8 cellular contexts compared by ENCODE assay signal in genomic region chr17:28841901-28842281, GRCh38. TPM values are rescaled to one million over a fixed set of nuclear protein-coding genes. Genes with fewer than 3 reads are reported as not detected.
DNase-seq lines count a peak whose midpoint lies in the region; ATAC-seq and TF ChIP-seq lines count a peak whose summit lies in the region.

No MANE protein-coding gene starts in this region.

- peak overlapping the region; percentile 97 for H3K27ac Mint-ChIP-seq in activated naive CD8-positive, alpha-beta T cell treated with anti-CD3 and anti-CD28 coated beads, Interleukin-2, amount 10 ng/mL, durations not matched to agents 7 days and 5 days

- ATAC-seq in HG03097 (IDR thresholded peaks at IDR 0.05; ENCODE audit: low FRiP score, unreplicated experiment) = peak; percentile 15
- ATAC-seq in activated naive CD8-positive, alpha-beta T cell treated with anti-CD3 and anti-CD28 coated beads, Interleukin-2, amount 10 ng/mL, durations not matched to agents 7 days and 5 days (ENCODE audit: low read depth) = peak; percentile 18

- no peaks in the 10 kb centered on the region for H3K36me3 ChIP-seq in thymus (ENCODE audit: control insufficient read depth, insufficient read depth)

- peaks cover 5% of the 10 kb centered on the region for H3K36me3 Mint-ChIP-seq in activated naive CD8-positive, alpha-beta T cell treated with anti-CD3 and anti-CD28 coated beads, Interleukin-2, amount 10 ng/mL, durations not matched to agents 7 days and 5 days

- H3K9me3 ChIP-seq in thymus (ENCODE audit: control insufficient read depth) = peaks cover 1% of the 10 kb centered on the region

- no peak for DNase-seq in AG09309 (ENCODE audit: low read depth)
- no peak for DNase-seq in activated naive CD8-positive, alpha-beta T cell treated with anti-CD3 and anti-CD28 coated beads, Interleukin-2, amount 10 ng/mL, durations not matched to agents 7 days and 5 days
- DNase-seq in kidney tubule cell (ENCODE audit: low spot score) = peak; percentile 17
- no peak for DNase-seq in NCI-H1930 (lab: John Stamatoyannopoulos, UW)
- no peak for DNase-seq in GOT3 (lab: John Stamatoyannopoulos, UW)
- DNase-seq in OCI-M2 (lab: John Stamatoyannopoulos, UW; ENCODE audit: unreplicated experiment) = no peak

- H3K27ac ChIP-seq in thymus (ENCODE audit: low read depth) = peak overlapping the region; percentile 78

- peak overlapping the region; percentile 100 for H3K4me3 Mint-ChIP-seq in activated naive CD8-positive, alpha-beta T cell treated with anti-CD3 and anti-CD28 coated beads, Interleukin-2, amount 10 ng/mL, durations not matched to agents 7 days and 5 days

- no peaks in the 10 kb centered on the region for H3K9me3 Mint-ChIP-seq in activated naive CD8-positive, alpha-beta T cell treated with anti-CD3 and anti-CD28 coated beads, Interleukin-2, amount 10 ng/mL, durations not matched to agents 7 days and 5 days

- H3K27me3 ChIP-seq in thymus (ENCODE audit: control insufficient read depth, insufficient read depth) = no peaks in the 10 kb centered on the region

- no peak for TF ChIP-seq CTCF in AG09309 (IDR thresholded peaks at IDR 0.05; ENCODE audit: control insufficient read depth, insufficient read depth, low read depth, low read length, missing control alignments)

- H3K4me3 ChIP-seq in AG09309 (ENCODE audit: control insufficient read depth, low read depth, low read length) (peak overlapping the region; percentile 73), thymus (ENCODE audit: low read length) (peak overlapping the region; percentile 63)

- peaks cover 21% of the 10 kb centered on the region for H3K4me1 Mint-ChIP-seq in activated naive CD8-positive, alpha-beta T cell treated with anti-CD3 and anti-CD28 coated beads, Interleukin-2, amount 10 ng/mL, durations not matched to agents 7 days and 5 days

- no peaks in the 10 kb centered on the region for H3K4me1 ChIP-seq in thymus (ENCODE audit: control insufficient read depth, insufficient read depth, low read length)

- 17% methylated on average over 6 of the region's 6 CpGs for WGBS in thymus

- POLR2A ChIA-PET in activated naive CD8-positive, alpha-beta T cell treated with anti-CD3 and anti-CD28 coated beads, Interleukin-2, amount 10 ng/mL, durations not matched to agents 7 days and 5 days (lab: Charles Lee) = interaction anchor here (0.7 to 3.0 kb wide), 14 partner anchors 20 to 131 kb away, joined by 3 to 15 read pairs (median 4); partner anchors contain the start of genes DHRS13, FLOT2, NEK8 and PROCA1

- no peaks in the 10 kb centered on the region for H3K27me3 Mint-ChIP-seq in activated naive CD8-positive, alpha-beta T cell treated with anti-CD3 and anti-CD28 coated beads, Interleukin-2, amount 10 ng/mL, durations not matched to agents 7 days and 5 days

RNA-seq across cellular contexts. Expression of gene FAM222B, which starts 0.7 kb away (rescaled TPM):
- 10 to 100 TPM; 17.0 to 21.2 TPM for total RNA-seq in activated naive CD8-positive, alpha-beta T cell treated with anti-CD3 and anti-CD28 coated beads, Interleukin-2, amount 10 ng/mL, durations not matched to agents 7 days and 5 days
- polyA plus RNA-seq in thymus = 9.5 TPM

RNA-seq across cellular contexts. Expression of gene ERAL1, which starts 12.9 kb away (rescaled TPM):
- 10 to 100 TPM; 34.3 to 37.6 TPM for total RNA-seq in activated naive CD8-positive, alpha-beta T cell treated with anti-CD3 and anti-CD28 coated beads, Interleukin-2, amount 10 ng/mL, durations not matched to agents 7 days and 5 days
- polyA plus RNA-seq in thymus = 30.3 TPM

RNA-seq across cellular contexts. Expression of gene FLOT2, which starts 55.6 kb away (rescaled TPM):
- total RNA-seq in activated naive CD8-positive, alpha-beta T cell treated with anti-CD3 and anti-CD28 coated beads, Interleukin-2, amount 10 ng/mL, durations not matched to agents 7 days and 5 days = 100 to 1,000 TPM; 195 to 216 TPM
- polyA plus RNA-seq in thymus = 82.1 TPM
